In genomic region chr6:37134622-37135191, GRCh38 we compare ENCODE assay signal across 8 cellular contexts. TPM values are rescaled to one million over a fixed set of nuclear protein-coding genes. Genes with fewer than 3 reads are reported as not detected.
DNase-seq lines count a peak whose midpoint lies in the region; ATAC-seq and TF ChIP-seq lines count a peak whose summit lies in the region.

No MANE protein-coding gene starts in this region.

- TF ChIP-seq CTCF in ascending aorta (IDR thresholded peaks at IDR 0.05): no peak
- no peak for TF ChIP-seq CTCF in suprapubic skin (IDR thresholded peaks at IDR 0.05)

- H3K27ac ChIP-seq in ascending aorta: peak overlapping the region; percentile 87 to 92
- peak overlapping the region; percentile 71 for H3K27ac ChIP-seq in suprapubic skin

- WGBS in suprapubic skin: 43% methylated on average over 8 of the region's 8 CpGs

- intact Hi-C loops in ascending aorta (cut with DNase I): loop anchor here (1.0 to 2.0 kb wide), 3 partner anchors 10 to 108 kb away; no protein-coding TSS in a partner anchor

- H3K4me3 ChIP-seq in ascending aorta (no peak overlapping the region), suprapubic skin (no peak overlapping the region)

- peaks cover 41% of the 10 kb centered on the region for H3K4me1 Mint-ChIP-seq in activated T-cell treated with anti-CD3 and anti-CD28 coated beads, Interleukin-2, amount 50 U/mL, for 24 hours (ENCODE audit: low read depth)

- H3K27me3 ChIP-seq in ascending aorta (no peaks in the 10 kb centered on the region), suprapubic skin (no peaks in the 10 kb centered on the region)

- no peaks in the 10 kb centered on the region for H3K9me3 Mint-ChIP-seq in activated T-cell treated with anti-CD3 and anti-CD28 coated beads, Interleukin-2, amount 50 U/mL, for 24 hours

- peak overlapping the region; percentile 61 for H3K27ac Mint-ChIP-seq in activated T-cell treated with anti-CD3 and anti-CD28 coated beads, Interleukin-2, amount 50 U/mL, for 24 hours

- H3K36me3 Mint-ChIP-seq in activated T-cell treated with anti-CD3 and anti-CD28 coated beads, Interleukin-2, amount 50 U/mL, for 24 hours (ENCODE audit: low read depth): no peaks in the 10 kb centered on the region

- ATAC-seq in GM21723 (IDR thresholded peaks at IDR 0.05; ENCODE audit: unreplicated experiment): no peak
- no peak for ATAC-seq in GM18873 (IDR thresholded peaks at IDR 0.05; ENCODE audit: low FRiP score, unreplicated experiment)

- H3K9me3 ChIP-seq in ascending aorta (no peaks in the 10 kb centered on the region), suprapubic skin (no peaks in the 10 kb centered on the region)

- H3K4me1 ChIP-seq in ascending aorta: peaks cover 9 to 35% of the 10 kb centered on the region in 2 donors
- H3K4me1 ChIP-seq in suprapubic skin: peaks cover 37% of the 10 kb centered on the region

- no peaks in the 10 kb centered on the region for H3K27me3 Mint-ChIP-seq in activated T-cell treated with anti-CD3 and anti-CD28 coated beads, Interleukin-2, amount 50 U/mL, for 24 hours

- H3K36me3 ChIP-seq in ascending aorta (no peaks in the 10 kb centered on the region), suprapubic skin (no peaks in the 10 kb centered on the region)

- TF ChIP-seq EP300 in suprapubic skin (IDR thresholded peaks at IDR 0.05): no peak

- DNase-seq in activated T-cell treated with anti-CD3 and anti-CD28 coated beads, Interleukin-2, amount 50 U/mL, for 24 hours: no peak
- DNase-seq in activated T-cell treated with anti-CD3 and anti-CD28 coated beads for 4 hours (no peak), ascending aorta (ENCODE audit: low spot score in 2 of 2) (peak; percentile 63 to 93), iris pigment epithelial cell (ENCODE audit: low read depth) (peak; percentile 99), suprapubic skin (ENCODE audit: low spot score in 2 of 2) (peak in 1 of 2 donors; percentile 75), NOMO-1 treated with dmso at 0.1 percent for 144 hours (lab: John Stamatoyannopoulos, UW; ENCODE audit: unreplicated experiment) (no peak)

- H3K4me3 Mint-ChIP-seq in activated T-cell treated with anti-CD3 and anti-CD28 coated beads, Interleukin-2, amount 50 U/mL, for 24 hours: no peak overlapping the region

- TF ChIP-seq POLR2A in suprapubic skin (IDR thresholded peaks at IDR 0.05): no peak

RNA-seq across cellular contexts. Expression of gene PIM1, which starts 35.2 kb away (rescaled TPM):
- 17.7 TPM for total RNA-seq in ascending aorta
- total RNA-seq in suprapubic skin: 100 to 1,000 TPM in 2 of 4 donors, 10 to 100 TPM in 2; 63.6 to 158 (median 110) TPM

Comparison
In these comparisons a context has a peak if more than half of its experiments do, and no peak if none do; other contexts are left out.
1. DNase-seq: peak in ascending aorta (2 of 2) and iris pigment epithelial cell (single experiment); none in activated T-cell treated with anti-CD3 and anti-CD28 coated beads, Interleukin-2, amount 50 U/mL, for 24 hours (single experiment), activated T-cell treated with anti-CD3 and anti-CD28 coated beads for 4 hours (single experiment) and NOMO-1 treated with dmso at 0.1 percent for 144 hours (single experiment).